17 cellular contexts compared by ENCODE assay signal in the genomic region with DNA sequence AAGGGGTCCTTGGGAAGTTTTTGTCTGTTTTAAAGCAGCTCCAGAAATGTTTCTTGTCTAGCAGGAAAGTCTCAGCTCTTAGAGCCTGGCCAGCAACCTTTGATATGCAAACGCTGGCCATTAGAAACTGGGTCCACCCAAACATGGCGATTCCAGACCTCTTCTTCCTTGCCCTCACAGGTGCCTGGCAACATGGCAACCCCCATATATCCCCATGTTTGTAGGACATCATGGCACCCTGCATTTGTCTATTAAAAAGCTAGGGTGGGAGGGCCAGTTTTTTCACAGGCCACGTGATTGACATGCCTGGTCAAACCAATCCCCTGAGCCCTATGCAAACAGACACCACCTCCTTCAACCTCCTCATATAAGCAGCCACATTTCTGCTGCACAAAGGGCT.
DNase-seq lines count a peak whose midpoint lies in the region; ATAC-seq and TF ChIP-seq lines count a peak whose summit lies in the region.
"Had no signal": no experiment of that assay in that cellular context is flagged by ENCODE, and none has a peak within 500 bp of the region (broad histone marks: within the 10 kb centered on the region; RNA-seq: fewer than 3 reads in every experiment).

No MANE protein-coding gene starts in this region.

- H2BK12ac ChIP-seq in neuronal stem cell (ENCODE audit: low read length): no peak overlapping the region

- H3K79me1 ChIP-seq in neuronal stem cell (ENCODE audit: low read depth, low read length): no peaks in the 10 kb centered on the region

- H3K4me2 ChIP-seq in GM23338 (peak overlapping the region; percentile 58; the same call in 1 of the 2 replicates), neuronal stem cell (ENCODE audit: insufficient read depth, low read length, poor library complexity, severe bottlenecking) (no peak overlapping the region), MM.1S (ENCODE audit: low read depth, low read length) (no peak overlapping the region)
- H3K4me2 ChIP-seq: BLaER1 treated with 17β-estradiol and CSF1 and Interleukin-3, amounts not matched to agents 10 nM and 100 nM; KMS-11 had no signal

- H3K14ac ChIP-seq in neuronal stem cell (ENCODE audit: low read length): no peak overlapping the region

- peak; percentile 28 for DNase-seq in GM23338 (ENCODE audit: low spot score)
- DNase-seq in endodermal cell: peak; percentile 54
- no peak for DNase-seq in neuronal stem cell (ENCODE audit: low spot score)
- no peak for DNase-seq in HFFc6
- no peak for DNase-seq in MM.1S
- DNase-seq in psoas muscle: no peak
- no peak for DNase-seq in activated T-cell treated with anti-CD3 and anti-CD28 coated beads, Interleukin-2, amount 50 U/mL, for 1 hour
- DNase-seq: Calu3; CD8-positive, alpha-beta T cell; DMS53; DND-41; GDM1; HCEC 1CT had no signal

- no peak overlapping the region for H2BK15ac ChIP-seq in neuronal stem cell (ENCODE audit: low read length)

- H3K27ac ChIP-seq in GM23338 (ENCODE audit: low read depth) (no peak overlapping the region), HUES6 (ENCODE audit: low read depth, low read length) (no peak overlapping the region), endodermal cell (ENCODE audit: low read depth, low read length) (no peak overlapping the region), neuronal stem cell (replicated peaks; ENCODE audit: low read length) (no peak overlapping the region), MM.1S (ENCODE audit: low read length) (no peak overlapping the region), psoas muscle (no peak overlapping the region)
- H3K27ac ChIP-seq: BLaER1 treated with 17β-estradiol and CSF1 and Interleukin-3, amounts not matched to agents 10 nM and 100 nM; KMS-11 had no signal

- no peak overlapping the region for H3K23ac ChIP-seq in neuronal stem cell (ENCODE audit: low read depth, low read length, poor library complexity)

- intact Hi-C loops in psoas muscle (cut with DNase I): no loop called here

- H4K20me1 ChIP-seq in GM23338 (replicated peaks; ENCODE audit: insufficient read depth) (no peaks in the 10 kb centered on the region), MM.1S (ENCODE audit: insufficient read depth, low read length) (no peaks in the 10 kb centered on the region)
- H4K20me1 ChIP-seq: BLaER1 treated with 17β-estradiol and CSF1 and Interleukin-3, amounts not matched to agents 10 nM and 100 nM had no signal

- H3K4me1 Mint-ChIP-seq in GM23338 (peaks cover 6% of the 10 kb centered on the region; the same call in 2 of the 3 replicates), endodermal cell (peaks cover 3% of the 10 kb centered on the region), HFFc6 (ENCODE audit: low read depth) (no peaks in the 10 kb centered on the region)
- H3K4me1 Mint-ChIP-seq: B cell had no signal

- no peak overlapping the region for H3K4ac ChIP-seq in neuronal stem cell (ENCODE audit: low read length)

- no peak overlapping the region for H2AK5ac ChIP-seq in neuronal stem cell (ENCODE audit: low read depth, low read length)

- H3K27ac Mint-ChIP-seq in GM23338: no peak overlapping the region
- H3K27ac Mint-ChIP-seq in endodermal cell: peak overlapping the region; percentile 15
- no peak overlapping the region for H3K27ac Mint-ChIP-seq in HFFc6
- H3K27ac Mint-ChIP-seq: B cell; CD8-positive, alpha-beta T cell had no signal

- 0 out of 2 replicates have a peak, but pooled peaks cover 2% of the 10 kb centered on the region for H3K9me3 ChIP-seq in HUES6 (ENCODE audit: control insufficient read depth, insufficient read depth, low read depth, low read length)
- H3K9me3 ChIP-seq in endodermal cell (ENCODE audit: control insufficient read depth, low read length): peaks cover 4% of the 10 kb centered on the region
- H3K9me3 ChIP-seq in neuronal stem cell (replicated peaks in 1 of 2; ENCODE audit: control insufficient read depth in 2 of 2, insufficient read depth in 1 of 2, low read depth in 1 of 2, low read length in 2 of 2): peaks cover 0 to 3% of the 10 kb centered on the region in 2 donors
- no peaks in the 10 kb centered on the region for H3K9me3 ChIP-seq in MM.1S (replicated peaks; ENCODE audit: insufficient read depth, low read length)
- no peaks in the 10 kb centered on the region for H3K9me3 ChIP-seq in psoas muscle

- H3K27me3 Mint-ChIP-seq in GM23338 (ENCODE audit: insufficient read depth, low read depth, poor library complexity) (peaks cover 2% of the 10 kb centered on the region), endodermal cell (ENCODE audit: insufficient read depth) (no peaks in the 10 kb centered on the region), HFFc6 (ENCODE audit: insufficient read depth) (no peaks in the 10 kb centered on the region)
- H3K27me3 Mint-ChIP-seq: B cell had no signal

- ATAC-seq in GM23338 (no peak), psoas muscle (no peak)
- ATAC-seq: CD8-positive, alpha-beta T cell had no signal

- H4K8ac ChIP-seq in neuronal stem cell (ENCODE audit: low read depth, low read length): no peak overlapping the region

- no peak overlapping the region for H2BK5ac ChIP-seq in neuronal stem cell (ENCODE audit: low read length)

- H3K79me2 ChIP-seq in GM23338 (replicated peaks; ENCODE audit: insufficient read depth): no peaks in the 10 kb centered on the region
- H3K79me2 ChIP-seq in MM.1S (ENCODE audit: low read length): no peaks in the 10 kb centered on the region

- no peak overlapping the region for H2BK120ac ChIP-seq in neuronal stem cell (ENCODE audit: low read depth, low read length)

- 70 to 80% methylated on average over 2 to 3 of the region's 3 CpGs for WGBS in endodermal cell (ENCODE audit: insufficient coverage in 1 of 2, insufficient read length in 1 of 2), 2 experiments
- no CpG with 5 or more reads among the region's 3 CpGs for WGBS in neuronal stem cell (ENCODE audit: extremely low coverage in 2 of 2, insufficient read length in 2 of 2, insufficient replicate concordance in 1 of 2), 2 donors
- WGBS in psoas muscle, 3 donors: 69 to 80% (median 78%) methylated on average over 3 of the region's 3 CpGs

- no peaks in the 10 kb centered on the region; the same call in 1 of the 2 replicates for H3K36me3 ChIP-seq in GM23338 (ENCODE audit: insufficient read depth)
- H3K36me3 ChIP-seq in HUES6 (ENCODE audit: control insufficient read depth, insufficient read depth, low read length): no peaks in the 10 kb centered on the region
- H3K36me3 ChIP-seq in endodermal cell (ENCODE audit: control insufficient read depth, insufficient read depth, low read length): no peaks in the 10 kb centered on the region
- H3K36me3 ChIP-seq in neuronal stem cell (replicated peaks in 1 of 2; ENCODE audit: control insufficient read depth in 2 of 2, insufficient read depth in 2 of 2, low read length in 2 of 2): no peaks in the 10 kb centered on the region
- no peaks in the 10 kb centered on the region for H3K36me3 ChIP-seq in MM.1S (replicated peaks; ENCODE audit: insufficient read depth, low read length)
- H3K36me3 ChIP-seq in psoas muscle (ENCODE audit: insufficient read depth in 1 of 2, low read depth in 1 of 2): no peaks in the 10 kb centered on the region
- H3K36me3 ChIP-seq: BLaER1 treated with 17β-estradiol and CSF1 and Interleukin-3, amounts not matched to agents 10 nM and 100 nM had no signal

- H3K4me3 ChIP-seq in GM23338 (no peak overlapping the region), HUES6 (ENCODE audit: low read depth, low read length) (peak overlapping the region; percentile 5; the same call in 1 of the 2 replicates), endodermal cell (ENCODE audit: low read length) (no peak overlapping the region), neuronal stem cell (ENCODE audit: low read length in 2 of 2) (no peak overlapping the region), MM.1S (ENCODE audit: low read length) (no peak overlapping the region), psoas muscle (no peak overlapping the region)
- H3K4me3 ChIP-seq: BLaER1 treated with 17β-estradiol and CSF1 and Interleukin-3, amounts not matched to agents 10 nM and 100 nM had no signal

- H3F3A ChIP-seq in GM23338 (replicated peaks; ENCODE audit: low read depth) (no peaks in the 10 kb centered on the region), MM.1S (ENCODE audit: insufficient read depth, low read length) (no peaks in the 10 kb centered on the region)

- H3K27me3 ChIP-seq in GM23338 (ENCODE audit: insufficient read depth) (no peaks in the 10 kb centered on the region), HUES6 (ENCODE audit: control insufficient read depth, insufficient read depth, low read length) (no peaks in the 10 kb centered on the region), endodermal cell (ENCODE audit: control insufficient read depth, insufficient read depth, low read length, poor library complexity, severe bottlenecking) (no peaks in the 10 kb centered on the region), neuronal stem cell (ENCODE audit: control insufficient read depth in 3 of 3, insufficient read depth in 3 of 3, low read depth in 1 of 3, low read length in 3 of 3) (no peaks in the 10 kb centered on the region), MM.1S (replicated peaks; ENCODE audit: insufficient read depth, low read length) (no peaks in the 10 kb centered on the region), psoas muscle (ENCODE audit: insufficient read depth in 3 of 3, low read length in 2 of 3) (no peaks in the 10 kb centered on the region)
- H3K27me3 ChIP-seq: BLaER1 treated with 17β-estradiol and CSF1 and Interleukin-3, amounts not matched to agents 10 nM and 100 nM had no signal

- TF ChIP-seq CTCF in GM23338 (conservative IDR thresholded peaks at IDR 0.05; ENCODE audit: low read depth in 2 of 2): no peak
- no peak for TF ChIP-seq CTCF in endodermal cell (conservative IDR thresholded peaks at IDR 0.05)
- no peak for TF ChIP-seq CTCF in HFFc6 (IDR thresholded peaks at IDR 0.05)
- TF ChIP-seq CTCF in MM.1S (IDR thresholded peaks at IDR 0.05; ENCODE audit: low read length): no peak
- TF ChIP-seq CTCF in psoas muscle (IDR thresholded peaks at IDR 0.05): no peak

- H3K9me3 Mint-ChIP-seq in GM23338: peaks cover 12% of the 10 kb centered on the region; the same call in 2 of the 3 replicates
- H3K9me3 Mint-ChIP-seq in endodermal cell: peaks cover 12% of the 10 kb centered on the region
- H3K9me3 Mint-ChIP-seq in HFFc6: peaks cover 32% of the 10 kb centered on the region

- H3K4me3 Mint-ChIP-seq in GM23338 (no peak overlapping the region), endodermal cell (no peak overlapping the region), HFFc6 (no peak overlapping the region)
- H3K4me3 Mint-ChIP-seq: B cell; CD8-positive, alpha-beta T cell had no signal

- H3K4me1 ChIP-seq in GM23338 (ENCODE audit: insufficient read depth) (peaks cover 6% of the 10 kb centered on the region; the same call in 1 of the 2 replicates), HUES6 (ENCODE audit: control insufficient read depth, insufficient read depth, low read length) (0 out of 2 replicates have a peak, but pooled peaks cover 7% of the 10 kb centered on the region), endodermal cell (ENCODE audit: control insufficient read depth, insufficient read depth, low read length) (no peaks in the 10 kb centered on the region), neuronal stem cell (ENCODE audit: control insufficient read depth in 2 of 2, insufficient read depth in 1 of 2, low read depth in 1 of 2, low read length in 2 of 2) (no peaks in the 10 kb centered on the region), MM.1S (ENCODE audit: low read length) (no peaks in the 10 kb centered on the region), psoas muscle (no peaks in the 10 kb centered on the region)
- H3K4me1 ChIP-seq: BLaER1 treated with 17β-estradiol and CSF1 and Interleukin-3, amounts not matched to agents 10 nM and 100 nM had no signal

- no peak overlapping the region; the same call in 1 of the 2 replicates for H2AFZ ChIP-seq in GM23338
- peak overlapping the region; percentile 81 for H2AFZ ChIP-seq in neuronal stem cell (ENCODE audit: low read length)
- no peak overlapping the region for H2AFZ ChIP-seq in MM.1S (ENCODE audit: low read length)

- no peak overlapping the region for H3K18ac ChIP-seq in neuronal stem cell (ENCODE audit: low read length)

- no peak overlapping the region for H3K9ac ChIP-seq in HUES6 (ENCODE audit: low read length)
- H3K9ac ChIP-seq in endodermal cell (ENCODE audit: extremely low read depth, low read length, poor library complexity, severe bottlenecking): no peak overlapping the region
- no peak overlapping the region for H3K9ac ChIP-seq in neuronal stem cell (ENCODE audit: low read depth, low read length, poor library complexity)
- H3K9ac ChIP-seq in MM.1S (ENCODE audit: low read length): no peak overlapping the region
- H3K9ac ChIP-seq: BLaER1 treated with 17β-estradiol and CSF1 and Interleukin-3, amounts not matched to agents 10 nM and 100 nM; KMS-11 had no signal

- H3K9me2 ChIP-seq in GM23338 (ENCODE audit: insufficient read depth) (no peaks in the 10 kb centered on the region), MM.1S (replicated peaks; ENCODE audit: insufficient read depth, low read length) (no peaks in the 10 kb centered on the region)

- H3K36me3 Mint-ChIP-seq in GM23338 (ENCODE audit: low read depth): peaks cover 3% of the 10 kb centered on the region; the same call in 2 of the 3 replicates
- peaks cover 2% of the 10 kb centered on the region for H3K36me3 Mint-ChIP-seq in endodermal cell (ENCODE audit: low read depth)
- H3K36me3 Mint-ChIP-seq in HFFc6 (ENCODE audit: low read depth): no peaks in the 10 kb centered on the region
- H3K36me3 Mint-ChIP-seq: CD8-positive, alpha-beta T cell had no signal

- no peak overlapping the region for H4K91ac ChIP-seq in neuronal stem cell (ENCODE audit: low read depth, low read length, poor library complexity)

Comparison
In these comparisons a context has a peak if more than half of its experiments do, and no peak if none do; other contexts are left out.
1. DNase-seq: peak in GM23338 (single experiment) and endodermal cell (single experiment); none in neuronal stem cell (single experiment), HFFc6 (single experiment), MM.1S (single experiment), psoas muscle (0 of 2) and activated T-cell treated with anti-CD3 and anti-CD28 coated beads, Interleukin-2, amount 50 U/mL, for 1 hour (single experiment).